ENCODE assay signal across 12 cellular contexts in genomic region chr10:13991353-13991752, GRCh38.
A peak's percentile ranks its signal among the peaks of the same experiment; 100 is the strongest.
DNase-seq lines count a peak whose midpoint lies in the region; ATAC-seq and TF ChIP-seq lines count a peak whose summit lies in the region.
"Had no signal": no experiment of that assay in that cellular context is flagged by ENCODE, and none has a peak within 500 bp of the region (broad histone marks: within the 10 kb centered on the region; RNA-seq: fewer than 3 reads in every experiment).

No MANE protein-coding gene starts in this region.

- no peaks in the 10 kb centered on the region for H3K27me3 Mint-ChIP-seq in T-cell

- peaks cover 22 to 32% (median 26%) of the 10 kb centered on the region in 3 donors for H3K4me1 Mint-ChIP-seq in T-cell

- H3K27me3 ChIP-seq in ascending aorta (no peaks in the 10 kb centered on the region), heart right ventricle (no peaks in the 10 kb centered on the region), rectal smooth muscle tissue (ENCODE audit: control insufficient read depth, insufficient read depth, low read length) (no peaks in the 10 kb centered on the region)

- ATAC-seq in heart right ventricle (peak in 5 of 8 donors; percentile 18 to 81 (median 35)), HG02870 (IDR thresholded peaks at IDR 0.05; ENCODE audit: unreplicated experiment) (no peak), GM18909 (IDR thresholded peaks at IDR 0.05; ENCODE audit: poor library complexity, unreplicated experiment) (no peak), T-cell (replicated peaks in 1 of 4) (no peak)

- no peak overlapping the region for H3K4me3 Mint-ChIP-seq in T-cell

- H3K27ac ChIP-seq in C4-2B (peak overlapping the region; percentile 96), ascending aorta (peak overlapping the region; percentile 39 to 70), heart right ventricle (peak overlapping the region; percentile 46 to 93 (median 78)), rectal smooth muscle tissue (ENCODE audit: low read depth, low read length) (peak overlapping the region; percentile 21)

- intact Hi-C loops in ascending aorta (cut with DNase I), result no loop called here
- intact Hi-C loops in heart right ventricle (cut with DNase I), result loop anchor here in 4 of 10 donors (5.0 to 10.0 kb wide), 3 partner anchors 99 to 207 kb away; no protein-coding TSS in a partner anchor

- H3K36me3 Mint-ChIP-seq in T-cell, result no peaks in the 10 kb centered on the region

- no peaks in the 10 kb centered on the region for H3K9me3 Mint-ChIP-seq in T-cell

- DNase-seq in ascending aorta (ENCODE audit: low spot score in 2 of 2) (peak in 1 of 2 donors; percentile 37), heart right ventricle (no peak), T-cell (no peak)
- DNase-seq in activated CD4-positive, alpha-beta T cell treated with anti-CD3 and anti-CD28 coated beads, Interleukin-2, amount 50 U/mL, for 48 hours, result no peak
- DNase-seq: activated CD4-positive, alpha-beta T cell treated with anti-CD3 and anti-CD28 coated beads for 4 hours; DMS 273 treated with DMSO at 0.1 percent for 48 hours; Karpas-422; NCI-H2081 treated with DMSO at 0.1 percent for 48 hours had no signal

- no peak overlapping the region for H3K9ac ChIP-seq in rectal smooth muscle tissue (ENCODE audit: low read length)

- no peaks in the 10 kb centered on the region for H3K4me1 ChIP-seq in ascending aorta
- H3K4me1 ChIP-seq in heart right ventricle, result peaks cover 6 to 65% (median 51%) of the 10 kb centered on the region in 9 donors
- peaks cover 4% of the 10 kb centered on the region for H3K4me1 ChIP-seq in rectal smooth muscle tissue (ENCODE audit: control insufficient read depth, insufficient read depth, low read length)

- TF ChIP-seq CTCF in C4-2B (conservative IDR thresholded peaks at IDR 0.05) (no peak), ascending aorta (IDR thresholded peaks at IDR 0.05) (no peak), heart right ventricle (IDR thresholded peaks at IDR 0.05) (peak in 1 of 9 donors; percentile 16)

- POLR2A ChIA-PET in T-cell (lab: Charles Lee), result no interaction called here

- WGBS in heart right ventricle, 2 donors, result 54 to 59% methylated on average over 5 of the region's 5 CpGs

- H3K4me3 ChIP-seq in ascending aorta (peak overlapping the region in 1 of 2 donors; percentile 49), heart right ventricle (peak overlapping the region in 6 of 10 donors; percentile 3 to 34 (median 20)), rectal smooth muscle tissue (ENCODE audit: low read length) (no peak overlapping the region)

- H3K27ac Mint-ChIP-seq in T-cell, result no peak overlapping the region

- H3K36me3 ChIP-seq in ascending aorta (no peaks in the 10 kb centered on the region), heart right ventricle (no peaks in the 10 kb centered on the region), rectal smooth muscle tissue (ENCODE audit: control insufficient read depth, insufficient read depth, low read length) (no peaks in the 10 kb centered on the region)

- H3K9me3 ChIP-seq in ascending aorta, result no peaks in the 10 kb centered on the region
- no peaks in the 10 kb centered on the region for H3K9me3 ChIP-seq in heart right ventricle

- CTCF ChIA-PET in T-cell (lab: Charles Lee), result interaction anchor here in 1 of 2 donors (0.6 kb wide), 1 partner anchor 23 kb away, joined by 3 read pairs; no protein-coding TSS in a partner anchor

Comparison
In these comparisons a context has a peak if more than half of its experiments do, and no peak if none do; other contexts are left out.
1. H3K27ac ChIP-seq: peak in every context shown above with its lines; median percentile 96 in C4-2B; 78 in heart right ventricle; 54 in ascending aorta; 21 in rectal smooth muscle tissue.
2. ATAC-seq: peak in heart right ventricle (5 of 8); none in HG02870 (single experiment), GM18909 (single experiment) and T-cell (0 of 4).